1 cellular context compared by ENCODE assay signal in genomic region chr6:38290133-38290801, GRCh38.
TF ChIP-seq lines count a peak whose summit lies in the region.

No MANE protein-coding gene starts in this region.

TF ChIP-seq in H1, 55 proteins besides CTCF, POLR2A, EP300 and RAD21 (continued from another document):
- TF ChIP-seq SAP30 (IDR thresholded peaks at IDR 0.05; ENCODE audit: insufficient read depth, insufficient replicate concordance, low read length) (no peak), SP4 (IDR thresholded peaks at IDR 0.05; ENCODE audit: low read length) (no peak)
